Comparison of ENCODE assay signal across 8 cellular contexts in genomic region chr13:95404141-95404882, GRCh38.
DNase-seq lines count a peak whose midpoint lies in the region; ATAC-seq and TF ChIP-seq lines count a peak whose summit lies in the region.

No MANE protein-coding gene starts in this region.

- peak; percentile 95 for DNase-seq in Ammon's horn (ENCODE audit: low spot score)
- DNase-seq in NCI-H510A (lab: John Stamatoyannopoulos, UW), result peak; percentile 40
- DNase-seq in activated CD4-positive, alpha-beta T cell treated with anti-CD3 and anti-CD28 coated beads, Interleukin-2, amount 50 U/mL, for 1 hour, result peak; percentile 73
- peak; percentile 87 for DNase-seq in dermis blood vessel endothelial cell
- peak; percentile 83 to 93 for DNase-seq in left lung
- DNase-seq in stimulated activated CD4-positive, alpha-beta T cell treated with anti-CD3 and anti-CD28 coated beads, Interleukin-2, amount 100 ng/mL, for 24 hours, result peak; percentile 80 to 83

- H3K27ac ChIP-seq in left lung, result no peak overlapping the region

- H3K27me3 ChIP-seq in left lung, result peaks cover 0 to 5% of the 10 kb centered on the region in 2 donors

- peaks cover 3 to 10% of the 10 kb centered on the region in 2 donors for H3K4me1 ChIP-seq in left lung

- no peaks in the 10 kb centered on the region for H3K9me3 ChIP-seq in left lung

- ATAC-seq in GM19023 (IDR thresholded peaks at IDR 0.05; ENCODE audit: unreplicated experiment) (peak; percentile 90), HG03196 (IDR thresholded peaks at IDR 0.05; ENCODE audit: unreplicated experiment) (peak; percentile 93), left lung (peak; percentile 99)

- peak; percentile 89 to 90 for TF ChIP-seq CTCF in left lung (IDR thresholded peaks at IDR 0.05)

- H3K36me3 ChIP-seq in left lung, result no peaks in the 10 kb centered on the region

- peak overlapping the region; percentile 2 to 19 for H3K4me3 ChIP-seq in left lung

- intact Hi-C loops in left lung (cut with DNase I), result loop anchor here in 1 of 2 donors (5.0 kb wide), 1 partner anchor 212 kb away; no protein-coding TSS in a partner anchor

Comparison
In these comparisons a context has a peak if more than half of its experiments do, and no peak if none do; other contexts are left out.
1. DNase-seq: peak in every context shown above with its lines; median percentile 95 in Ammon's horn; 88 in left lung; 87 in dermis blood vessel endothelial cell; 82 in stimulated activated CD4-positive, alpha-beta T cell treated with anti-CD3 and anti-CD28 coated beads, Interleukin-2, amount 100 ng/mL, for 24 hours; 73 in activated CD4-positive, alpha-beta T cell treated with anti-CD3 and anti-CD28 coated beads, Interleukin-2, amount 50 U/mL, for 1 hour; 40 in NCI-H510A.